36 cellular contexts compared by ENCODE assay signal in the genomic region with DNA sequence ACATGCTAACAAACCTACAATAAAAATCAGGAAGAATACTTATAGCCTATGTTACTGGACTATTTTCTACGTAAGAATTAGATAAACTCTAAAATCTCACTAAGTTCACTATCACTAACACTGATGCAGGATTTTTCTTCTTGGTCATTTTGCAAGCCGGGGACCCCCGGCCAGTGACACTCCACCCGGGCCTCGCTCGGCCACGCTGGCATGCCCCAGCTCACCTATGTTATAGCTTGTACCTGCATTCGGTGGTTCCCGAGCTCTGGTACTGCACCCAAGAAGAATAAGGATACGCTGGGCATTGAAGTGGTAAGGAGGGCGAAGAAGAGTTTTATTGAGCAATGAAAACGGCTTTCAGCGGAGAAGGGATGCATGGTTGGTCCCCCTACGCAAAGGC.
DNase-seq lines count a peak whose midpoint lies in the region; ATAC-seq, FAIRE-seq and TF ChIP-seq lines count a peak whose summit lies in the region.
"Had no signal": no experiment of that assay in that cellular context is flagged by ENCODE, and none has a peak within 500 bp of the region (broad histone marks: within the 10 kb centered on the region; RNA-seq: fewer than 3 reads in every experiment).

No MANE protein-coding gene starts in this region.

- TF ChIP-seq EP300 in H1 (IDR thresholded peaks at IDR 0.05; ENCODE audit: borderline replicate concordance in 1 of 2, low read depth in 2 of 2, low read length in 2 of 2), result no peak

- H3K27me3 Mint-ChIP-seq in MCF 10A (ENCODE audit: insufficient read depth, unreplicated experiment) (no peaks in the 10 kb centered on the region), GM23338 (ENCODE audit: insufficient read depth, low read depth, poor library complexity) (no peaks in the 10 kb centered on the region)
- H3K27me3 Mint-ChIP-seq in activated T-helper 2 cell treated with anti-CD3 and anti-CD28 coated beads, Interferon-gamma antibody, Interleukin-2, Interleukin-4, amounts not matched to agents 10 μg/mL and 5 μg/mL and 100 μg/mL, durations not matched to agents 14 hours and 24 hours and 36 hours (ENCODE audit: low read depth), result no peaks in the 10 kb centered on the region
- H3K27me3 Mint-ChIP-seq: B cell; CD4-positive, alpha-beta memory T cell; CD4-positive, alpha-beta T cell; CD4-positive, CD25-positive, alpha-beta regulatory T cell; CD8-positive, alpha-beta memory T cell had no signal

- POLR2A ChIA-PET in MCF 10A (lab: Yijun Ruan, JAX), result interaction anchor here (1.5 kb wide), 1 partner anchor 29 kb away, joined by 3 read pairs; no protein-coding TSS in a partner anchor
- POLR2A ChIA-PET in H1 (lab: Charles Lee; ENCODE audit: partially characterized antibody), result no interaction called here

- H3K4me3 ChIP-seq in breast epithelium (no peak overlapping the region), GM23338 (no peak overlapping the region), H1 (ENCODE audit: extremely low read depth in 1 of 4, insufficient read depth in 2 of 4, low read depth in 3 of 4, low read length in 4 of 4) (no peak overlapping the region), neuronal stem cell (ENCODE audit: low read length in 2 of 2) (no peak overlapping the region)
- H3K4me3 ChIP-seq: A549; BLaER1; BLaER1 treated with 17β-estradiol and CSF1 and Interleukin-3, amounts not matched to agents 10 nM and 100 nM had no signal

- H3K36me3 Mint-ChIP-seq in MCF 10A (ENCODE audit: insufficient read depth, unreplicated experiment), result no peaks in the 10 kb centered on the region
- no peaks in the 10 kb centered on the region; the same call in 2 of the 3 replicates for H3K36me3 Mint-ChIP-seq in GM23338 (ENCODE audit: low read depth)
- H3K36me3 Mint-ChIP-seq in activated T-helper 2 cell treated with anti-CD3 and anti-CD28 coated beads, Interferon-gamma antibody, Interleukin-2, Interleukin-4, amounts not matched to agents 10 μg/mL and 5 μg/mL and 100 μg/mL, durations not matched to agents 14 hours and 24 hours and 36 hours (ENCODE audit: low read depth), result no peaks in the 10 kb centered on the region
- H3K36me3 Mint-ChIP-seq: CD14-positive monocyte; CD4-positive, alpha-beta memory T cell; CD4-positive, CD25-positive, alpha-beta regulatory T cell; CD8-positive, alpha-beta memory T cell; CD8-positive, alpha-beta T cell had no signal

- H3K36me3 ChIP-seq in breast epithelium, result no peaks in the 10 kb centered on the region
- no peaks in the 10 kb centered on the region for H3K36me3 ChIP-seq in GM23338 (ENCODE audit: insufficient read depth)
- H3K36me3 ChIP-seq in H1 (ENCODE audit: control insufficient read depth in 2 of 4, insufficient read depth in 4 of 4, low read length in 3 of 4), result no peaks in the 10 kb centered on the region
- no peaks in the 10 kb centered on the region for H3K36me3 ChIP-seq in neuronal stem cell (replicated peaks in 1 of 2; ENCODE audit: control insufficient read depth in 2 of 2, insufficient read depth in 2 of 2, low read length in 2 of 2)
- H3K36me3 ChIP-seq: BE2C; BLaER1; BLaER1 treated with 17β-estradiol and CSF1 and Interleukin-3, amounts not matched to agents 10 nM and 100 nM had no signal

- H2AFZ ChIP-seq in GM23338 (peak overlapping the region; percentile 81), H1 (ENCODE audit: low read length) (no peak overlapping the region), neuronal stem cell (ENCODE audit: low read length) (no peak overlapping the region)

- no peaks in the 10 kb centered on the region for H3K79me1 ChIP-seq in H1 (ENCODE audit: low read depth, low read length)
- no peaks in the 10 kb centered on the region for H3K79me1 ChIP-seq in neuronal stem cell (ENCODE audit: low read depth, low read length)

- no peak for TF ChIP-seq CTCF in MCF 10A (IDR thresholded peaks at IDR 0.05; ENCODE audit: unreplicated experiment)
- TF ChIP-seq CTCF in breast epithelium (IDR thresholded peaks at IDR 0.05), result no peak
- TF ChIP-seq CTCF in GM23338 (conservative IDR thresholded peaks at IDR 0.05; ENCODE audit: low read depth in 2 of 2), result no peak
- TF ChIP-seq CTCF in H1 (IDR thresholded peaks at IDR 0.05; ENCODE audit: control extremely low read depth in 1 of 3, insufficient read depth in 1 of 3, low read depth in 1 of 3, low read length in 3 of 3), result no peak

- H3K23me2 ChIP-seq in H1 (ENCODE audit: low read depth, low read length), result no peaks in the 10 kb centered on the region; the same call in 1 of the 2 replicates

- DNase-seq in MCF 10A (ENCODE audit: unreplicated experiment) (no peak), breast epithelium (ENCODE audit: low spot score in 2 of 2) (no peak), GM23338 (ENCODE audit: low spot score) (no peak), H1 (ENCODE audit: low read depth in 1 of 2, low spot score in 2 of 2) (no peak), neuronal stem cell (ENCODE audit: low spot score) (no peak), NCI-H1048 (lab: John Stamatoyannopoulos, UW) (no peak), T-helper 1 cell (no peak)
- DNase-seq in activated T-helper 2 cell treated with anti-CD3 and anti-CD28 coated beads, Interferon-gamma antibody, Interleukin-2, Interleukin-4, amounts not matched to agents 10 μg/mL and 5 μg/mL and 100 μg/mL, durations not matched to agents 14 hours and 24 hours and 36 hours (ENCODE audit: low spot score), result no peak
- DNase-seq: 8988T; ACHN; AML-193; BE2C; C1 segment of cervical spinal cord; Caco-2; Calu3; CD4-positive, alpha-beta memory T cell; CD4-positive, alpha-beta T cell; CD4-positive, CD25-positive, alpha-beta regulatory T cell; CD8-positive, alpha-beta memory T cell; CD8-positive, alpha-beta T cell; COR-L47; DMS 273 treated with DMSO at 0.1 percent for 48 hours; DMS153; DMS53; DMS79; DND-41; EL had no signal

- H4K91ac ChIP-seq in H1 (replicated peaks; ENCODE audit: insufficient read length, low read length) (no peak overlapping the region), neuronal stem cell (ENCODE audit: low read depth, low read length, poor library complexity) (no peak overlapping the region)

- H2BK15ac ChIP-seq in H1 (ENCODE audit: low read length) (no peak overlapping the region), neuronal stem cell (ENCODE audit: low read length) (no peak overlapping the region)

- H3K23ac ChIP-seq in H1 (ENCODE audit: insufficient read length), result no peak overlapping the region
- H3K23ac ChIP-seq in neuronal stem cell (ENCODE audit: low read depth, low read length, poor library complexity), result no peak overlapping the region

- no peak overlapping the region for H2BK120ac ChIP-seq in H1 (replicated peaks; ENCODE audit: low read depth, low read length)
- H2BK120ac ChIP-seq in neuronal stem cell (ENCODE audit: low read depth, low read length), result no peak overlapping the region

- no peaks in the 10 kb centered on the region for H3F3A ChIP-seq in GM23338 (replicated peaks; ENCODE audit: low read depth)

- H3K9me3 ChIP-seq in breast epithelium, result no peaks in the 10 kb centered on the region
- no peaks in the 10 kb centered on the region for H3K9me3 ChIP-seq in H1 (ENCODE audit: insufficient read depth in 2 of 2, low read depth in 1 of 2, low read length in 1 of 2)
- H3K9me3 ChIP-seq in neuronal stem cell (replicated peaks in 1 of 2; ENCODE audit: control insufficient read depth in 2 of 2, insufficient read depth in 1 of 2, low read depth in 1 of 2, low read length in 2 of 2), result no peaks in the 10 kb centered on the region
- H3K9me3 ChIP-seq: A549; BE2C; BLaER1; BLaER1 treated with 17β-estradiol and CSF1 and Interleukin-3, amounts not matched to agents 10 nM and 100 nM; Caco-2 had no signal

- H2BK5ac ChIP-seq in H1 (ENCODE audit: low read depth, low read length) (no peak overlapping the region), neuronal stem cell (ENCODE audit: low read length) (no peak overlapping the region)

- no peaks in the 10 kb centered on the region for H4K20me1 ChIP-seq in GM23338 (replicated peaks; ENCODE audit: insufficient read depth)
- no peaks in the 10 kb centered on the region for H4K20me1 ChIP-seq in H1 (replicated peaks in 1 of 2; ENCODE audit: control insufficient read depth in 1 of 2, insufficient read depth in 2 of 2, low read length in 2 of 2)
- H4K20me1 ChIP-seq: BLaER1; BLaER1 treated with 17β-estradiol and CSF1 and Interleukin-3, amounts not matched to agents 10 nM and 100 nM had no signal

- H4K8ac ChIP-seq in H1 (ENCODE audit: extremely low read depth, insufficient read depth, low read length) (0 out of 2 replicates have a peak overlapping the region, but pooled peaks have one; percentile 38), neuronal stem cell (ENCODE audit: low read depth, low read length) (peak overlapping the region; percentile 43)

- 90% methylated on average over 14 of the region's 14 CpGs; no CpG with 5 or more reads in 1 of the 2 experiments for WGBS in H1 (ENCODE audit: extremely low coverage in 1 of 2, insufficient coverage in 1 of 2, insufficient read length in 1 of 2, insufficient replicate concordance in 2 of 2, low coverage in 1 of 2, low lambda C conversion rate in 2 of 2, missing lambda C conversion rate in 1 of 2), 2 experiments
- no CpG with 5 or more reads among the region's 14 CpGs for WGBS in neuronal stem cell (ENCODE audit: extremely low coverage in 2 of 2, insufficient read length in 2 of 2, insufficient replicate concordance in 1 of 2), 2 donors

- no peak overlapping the region for H3K4me2 ChIP-seq in GM23338
- no peak overlapping the region for H3K4me2 ChIP-seq in H1 (ENCODE audit: insufficient read depth in 1 of 2, low read depth in 2 of 2, low read length in 2 of 2)
- no peak overlapping the region for H3K4me2 ChIP-seq in neuronal stem cell (ENCODE audit: insufficient read depth, low read length, poor library complexity, severe bottlenecking)
- H3K4me2 ChIP-seq: A549; BLaER1; BLaER1 treated with 17β-estradiol and CSF1 and Interleukin-3, amounts not matched to agents 10 nM and 100 nM had no signal

- H3K4me1 Mint-ChIP-seq in MCF 10A (ENCODE audit: insufficient read depth, unreplicated experiment) (peaks cover 21% of the 10 kb centered on the region), GM23338 (peaks cover 9% of the 10 kb centered on the region)
- H3K4me1 Mint-ChIP-seq in activated T-helper 2 cell treated with anti-CD3 and anti-CD28 coated beads, Interferon-gamma antibody, Interleukin-2, Interleukin-4, amounts not matched to agents 10 μg/mL and 5 μg/mL and 100 μg/mL, durations not matched to agents 14 hours and 24 hours and 36 hours (ENCODE audit: low read depth), result no peaks in the 10 kb centered on the region
- H3K4me1 Mint-ChIP-seq: B cell; CD14-positive monocyte; CD4-positive, alpha-beta memory T cell; CD4-positive, CD25-positive, alpha-beta regulatory T cell; CD8-positive, alpha-beta memory T cell had no signal

- H2AK5ac ChIP-seq in H1 (ENCODE audit: low read depth, low read length), result no peak overlapping the region
- H2AK5ac ChIP-seq in neuronal stem cell (ENCODE audit: low read depth, low read length), result no peak overlapping the region

- no peaks in the 10 kb centered on the region for H3K9me3 Mint-ChIP-seq in MCF 10A (ENCODE audit: unreplicated experiment)
- no peaks in the 10 kb centered on the region for H3K9me3 Mint-ChIP-seq in GM23338
- H3K9me3 Mint-ChIP-seq in activated T-helper 2 cell treated with anti-CD3 and anti-CD28 coated beads, Interferon-gamma antibody, Interleukin-2, Interleukin-4, amounts not matched to agents 10 μg/mL and 5 μg/mL and 100 μg/mL, durations not matched to agents 14 hours and 24 hours and 36 hours, result peaks cover 4% of the 10 kb centered on the region
- H3K9me3 Mint-ChIP-seq: CD4-positive, alpha-beta T cell had no signal

- H3K18ac ChIP-seq in H1 (ENCODE audit: extremely low read depth, low read length) (no peak overlapping the region), neuronal stem cell (ENCODE audit: low read length) (no peak overlapping the region)

- no peaks in the 10 kb centered on the region for H3K9me2 ChIP-seq in GM23338 (ENCODE audit: insufficient read depth)

- H3K27me3 ChIP-seq in breast epithelium, result no peaks in the 10 kb centered on the region
- no peaks in the 10 kb centered on the region for H3K27me3 ChIP-seq in GM23338 (ENCODE audit: insufficient read depth)
- H3K27me3 ChIP-seq in H1 (replicated peaks in 1 of 4; ENCODE audit: control insufficient read depth in 3 of 4, extremely low read depth in 1 of 4, insufficient read depth in 3 of 4, low read length in 3 of 4), result no peaks in the 10 kb centered on the region
- no peaks in the 10 kb centered on the region for H3K27me3 ChIP-seq in neuronal stem cell (ENCODE audit: control insufficient read depth in 3 of 3, insufficient read depth in 3 of 3, low read depth in 1 of 3, low read length in 3 of 3)
- H3K27me3 ChIP-seq: BE2C; BLaER1; BLaER1 treated with 17β-estradiol and CSF1 and Interleukin-3, amounts not matched to agents 10 nM and 100 nM had no signal

- H3K27ac ChIP-seq in breast epithelium, result no peak overlapping the region
- H3K27ac ChIP-seq in GM23338 (ENCODE audit: low read depth), result no peak overlapping the region
- H3K27ac ChIP-seq in H1 (ENCODE audit: low read depth, low read length), result no peak overlapping the region
- H3K27ac ChIP-seq in neuronal stem cell (replicated peaks; ENCODE audit: low read length), result no peak overlapping the region
- H3K27ac ChIP-seq: 22Rv1; A549; BLaER1; BLaER1 treated with 17β-estradiol and CSF1 and Interleukin-3, amounts not matched to agents 10 nM and 100 nM; C4-2B had no signal

- intact Hi-C loops in MCF 10A (cut with micrococcal nuclease) (no loop called here), breast epithelium (cut with DNase I; ENCODE audit: low total_unique reads) (no loop called here)
- intact Hi-C loops in activated T-helper 2 cell treated with anti-CD3 and anti-CD28 coated beads, Interferon-gamma antibody, Interleukin-2, Interleukin-4, amounts not matched to agents 10 μg/mL and 5 μg/mL and 100 μg/mL, durations not matched to agents 14 hours and 24 hours and 36 hours (cut with micrococcal nuclease), result no loop called here

- CTCF ChIA-PET in MCF 10A (lab: Yijun Ruan, JAX), result no interaction called here
- CTCF ChIA-PET in H1 (lab: Charles Lee; ENCODE audit: partially characterized antibody), result interaction anchor here (1.2 to 1.5 kb wide), 2 partner anchors 10 to 16 kb away, joined by 3 to 5 read pairs; no protein-coding TSS in a partner anchor

- no peaks in the 10 kb centered on the region for H3K79me2 ChIP-seq in GM23338 (replicated peaks; ENCODE audit: insufficient read depth)
- H3K79me2 ChIP-seq in H1 (ENCODE audit: control insufficient read depth in 1 of 2, insufficient read depth in 2 of 2, low read length in 2 of 2), result no peaks in the 10 kb centered on the region

- H3K14ac ChIP-seq in H1 (ENCODE audit: insufficient read length), result no peak overlapping the region
- no peak overlapping the region for H3K14ac ChIP-seq in neuronal stem cell (ENCODE audit: low read length)

- ATAC-seq in GM23338, result no peak
- ATAC-seq: A549; CD8-positive, alpha-beta T cell had no signal

- H3K4ac ChIP-seq in H1 (replicated peaks; ENCODE audit: insufficient read length, low read depth, low read length), result no peak overlapping the region
- no peak overlapping the region for H3K4ac ChIP-seq in neuronal stem cell (ENCODE audit: low read length)

- H2BK12ac ChIP-seq in H1 (ENCODE audit: low read depth, low read length) (no peak overlapping the region), neuronal stem cell (ENCODE audit: low read length) (no peak overlapping the region)

- H3K4me1 ChIP-seq in breast epithelium (no peaks in the 10 kb centered on the region), GM23338 (ENCODE audit: insufficient read depth) (no peaks in the 10 kb centered on the region), H1 (replicated peaks in 1 of 4; ENCODE audit: control insufficient read depth in 3 of 4, insufficient read depth in 4 of 4, low read length in 3 of 4) (no peaks in the 10 kb centered on the region), neuronal stem cell (ENCODE audit: control insufficient read depth in 2 of 2, insufficient read depth in 1 of 2, low read depth in 1 of 2, low read length in 2 of 2) (peaks cover 0 to 2% of the 10 kb centered on the region in 2 donors)
- H3K4me1 ChIP-seq: BE2C; BLaER1; BLaER1 treated with 17β-estradiol and CSF1 and Interleukin-3, amounts not matched to agents 10 nM and 100 nM; Caco-2 had no signal

- TF ChIP-seq POLR2A in breast epithelium (IDR thresholded peaks at IDR 0.05) (no peak), H1 (IDR thresholded peaks at IDR 0.05; ENCODE audit: control extremely low read depth in 1 of 2, low read depth in 2 of 2, low read length in 2 of 2) (no peak)

- H2BK20ac ChIP-seq in H1 (ENCODE audit: low read length), result no peak overlapping the region

- no TSS peak for BruUV-seq in MCF 10A (replicated peaks; lab: Mats Ljungman, UMichigan)

- H3K27ac Mint-ChIP-seq in MCF 10A (ENCODE audit: low read depth, unreplicated experiment) (peak overlapping the region; percentile 40), GM23338 (no peak overlapping the region)
- H3K27ac Mint-ChIP-seq in activated T-helper 2 cell treated with anti-CD3 and anti-CD28 coated beads, Interferon-gamma antibody, Interleukin-2, Interleukin-4, amounts not matched to agents 10 μg/mL and 5 μg/mL and 100 μg/mL, durations not matched to agents 14 hours and 24 hours and 36 hours, result no peak overlapping the region
- H3K27ac Mint-ChIP-seq: B cell; CD14-positive monocyte; CD4-positive, alpha-beta memory T cell; CD4-positive, alpha-beta T cell; CD4-positive, CD25-positive, alpha-beta regulatory T cell; CD8-positive, alpha-beta memory T cell; CD8-positive, alpha-beta T cell had no signal

- no peak overlapping the region for H3K56ac ChIP-seq in H1 (replicated peaks; ENCODE audit: insufficient read length, low read depth, low read length)

- H3K9ac ChIP-seq in H1 (replicated peaks in 1 of 4; ENCODE audit: extremely low read depth in 1 of 4, low read depth in 3 of 4, low read length in 3 of 4) (no peak overlapping the region), neuronal stem cell (ENCODE audit: low read depth, low read length, poor library complexity) (no peak overlapping the region)
- H3K9ac ChIP-seq: BLaER1; BLaER1 treated with 17β-estradiol and CSF1 and Interleukin-3, amounts not matched to agents 10 nM and 100 nM had no signal

- no peak for TF ChIP-seq RAD21 in H1 (IDR thresholded peaks at IDR 0.05 in 1 of 2, conservative IDR thresholded peaks at IDR 0.05 in 1 of 2; ENCODE audit: low read depth in 2 of 2, low read length in 2 of 2)

- no peak for FAIRE-seq in H1 (lab: Jason Lieb, UNC)
- FAIRE-seq: A204.1, A549, D721Med had no signal

- H3K4me3 Mint-ChIP-seq in MCF 10A (ENCODE audit: unreplicated experiment) (no peak overlapping the region), GM23338 (no peak overlapping the region)
- H3K4me3 Mint-ChIP-seq in activated T-helper 2 cell treated with anti-CD3 and anti-CD28 coated beads, Interferon-gamma antibody, Interleukin-2, Interleukin-4, amounts not matched to agents 10 μg/mL and 5 μg/mL and 100 μg/mL, durations not matched to agents 14 hours and 24 hours and 36 hours (ENCODE audit: low read depth), result no peak overlapping the region
- H3K4me3 Mint-ChIP-seq: B cell; CD14-positive monocyte; CD4-positive, alpha-beta memory T cell; CD4-positive, alpha-beta T cell; CD4-positive, CD25-positive, alpha-beta regulatory T cell; CD8-positive, alpha-beta memory T cell; CD8-positive, alpha-beta T cell had no signal

- no peak overlapping the region for H4K5ac ChIP-seq in H1 (ENCODE audit: insufficient read length, low read depth, low read length)
